8 cellular contexts compared by ENCODE assay signal in the genomic region with DNA sequence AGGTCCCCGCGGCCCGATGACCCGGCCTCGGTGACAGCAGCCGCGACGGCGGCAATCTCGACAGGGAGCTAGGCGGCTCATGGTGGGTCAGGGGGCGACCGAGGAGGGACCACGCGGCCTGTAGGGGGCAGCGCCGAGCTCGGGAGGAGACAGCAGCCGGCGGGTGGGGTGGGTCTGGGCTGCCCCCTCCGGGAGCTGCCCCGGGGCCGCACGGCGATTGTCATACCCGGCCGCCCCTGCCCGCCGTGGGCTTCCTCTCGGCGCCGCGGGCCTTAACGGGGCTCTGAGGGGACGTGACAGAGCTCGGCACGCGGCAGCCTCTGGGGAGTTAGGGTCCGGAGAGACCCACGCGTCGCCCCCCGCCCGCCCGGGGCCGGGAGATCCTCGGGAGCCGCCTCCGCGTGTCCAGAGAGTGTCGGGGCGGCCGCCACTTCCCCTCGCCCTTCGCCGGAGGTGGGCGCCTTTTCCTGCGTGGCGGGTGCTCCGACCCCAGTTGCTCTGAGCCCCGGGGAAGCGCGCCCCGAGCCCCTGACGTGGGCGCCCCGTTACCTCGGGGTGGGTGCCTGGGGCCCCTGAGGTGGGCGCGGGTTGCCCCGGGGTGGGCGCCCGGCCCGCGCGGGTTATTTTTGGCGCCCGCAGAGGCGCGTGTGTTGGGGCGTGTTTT. TPM values are rescaled to one million over a fixed set of nuclear protein-coding genes. Genes with fewer than 3 reads are reported as not detected.
DNase-seq lines count a peak whose midpoint lies in the region; ATAC-seq and TF ChIP-seq lines count a peak whose summit lies in the region.

No MANE protein-coding gene starts in this region.

- no peaks in the 10 kb centered on the region for H3K79me2 ChIP-seq in mesendoderm (ENCODE audit: control insufficient read depth, insufficient read depth, low read length)

- H3K4me1 ChIP-seq in IMR-90 (ENCODE audit: control insufficient read depth, insufficient read depth, low read length) = peaks cover 4% of the 10 kb centered on the region; the same call in 1 of the 2 replicates
- H3K4me1 ChIP-seq in ectodermal cell (ENCODE audit: control insufficient read depth, insufficient read depth, low read length) = peaks cover 3% of the 10 kb centered on the region
- no peaks in the 10 kb centered on the region for H3K4me1 ChIP-seq in mesendoderm (ENCODE audit: control insufficient read depth, low read depth, low read length)

- no peak overlapping the region; the same call in 1 of the 2 replicates for H3K27ac ChIP-seq in IMR-90 (ENCODE audit: insufficient read depth, low read length)
- no peak overlapping the region for H3K27ac ChIP-seq in ectodermal cell (ENCODE audit: insufficient read depth, low read depth, low read length, poor library complexity, severe bottlenecking)
- H3K27ac ChIP-seq in mesendoderm (ENCODE audit: low read depth, low read length) = no peak overlapping the region

- H2BK15ac ChIP-seq in IMR-90 (ENCODE audit: low read depth, low read length) = no peak overlapping the region
- H2BK15ac ChIP-seq in mesendoderm (replicated peaks; ENCODE audit: low read depth) = no peak overlapping the region

- H4K5ac ChIP-seq in IMR-90 (ENCODE audit: low read depth, low read length) = no peak overlapping the region
- no peak overlapping the region for H4K5ac ChIP-seq in mesendoderm (ENCODE audit: low read length)

- peak; percentile 39 for TF ChIP-seq CTCF in IMR-90 (conservative IDR thresholded peaks at IDR 0.05; ENCODE audit: low read depth, low read length)

- H3K14ac ChIP-seq in IMR-90 (replicated peaks; ENCODE audit: low read depth, low read length) = no peak overlapping the region

- no peak overlapping the region for H2AK9ac ChIP-seq in IMR-90 (replicated peaks; ENCODE audit: low read depth, low read length, poor library complexity)

- peaks cover 0 to 4% of the 10 kb centered on the region in 2 experiments; a peak in 1 of 4 replicates for H3K79me1 ChIP-seq in IMR-90 (ENCODE audit: low read depth in 1 of 2, low read length in 2 of 2)
- H3K79me1 ChIP-seq in mesendoderm (ENCODE audit: low read length) = no peaks in the 10 kb centered on the region

- peak overlapping the region; percentile 59 for H3K4me3 ChIP-seq in IMR-90 (ENCODE audit: insufficient read depth, low read depth, low read length)
- peak overlapping the region; percentile 82 for H3K4me3 ChIP-seq in ectodermal cell (ENCODE audit: insufficient read depth, low read depth, low read length)
- peak overlapping the region; percentile 57 for H3K4me3 ChIP-seq in mesendoderm (ENCODE audit: low read length)

- H3K36me3 ChIP-seq in IMR-90 (ENCODE audit: control insufficient read depth, insufficient read depth, low read length) (no peaks in the 10 kb centered on the region), ectodermal cell (ENCODE audit: control insufficient read depth, insufficient read depth, low read length) (no peaks in the 10 kb centered on the region), mesendoderm (ENCODE audit: control insufficient read depth, insufficient read depth, low read length) (no peaks in the 10 kb centered on the region)

- H3K18ac ChIP-seq in IMR-90 (ENCODE audit: low read depth, low read length) (no peak overlapping the region), mesendoderm (ENCODE audit: low read length) (peak overlapping the region; percentile 89)

- H4K20me1 ChIP-seq in IMR-90 (ENCODE audit: insufficient read depth, low read length) = no peaks in the 10 kb centered on the region

- POLR2A ChIA-PET in IMR-90 (lab: Charles Lee; ENCODE audit: unreplicated experiment) = no interaction called here

- H4K91ac ChIP-seq in IMR-90 (ENCODE audit: insufficient read depth, low read depth, low read length) = no peak overlapping the region

- CTCF ChIA-PET in IMR-90 (lab: Yijun Ruan, JAX) = interaction anchor here (0.6 to 1.1 kb wide), 7 partner anchors 13 to 590 kb away, joined by 3 to 7 read pairs (median 3); no protein-coding TSS in a partner anchor

- H2BK120ac ChIP-seq in IMR-90 (ENCODE audit: low read depth, low read length) = no peak overlapping the region
- H2BK120ac ChIP-seq in mesendoderm (ENCODE audit: low read depth, low read length) = no peak overlapping the region

- dilution Hi-C loops in IMR-90 (cut with HindIII; ENCODE audit: low sequenced_read_pairs, unreplicated experiment) = no loop called here

- no peak overlapping the region for H3K56ac ChIP-seq in IMR-90 (ENCODE audit: extremely low read depth, insufficient read depth, low read length)
- H3K56ac ChIP-seq in mesendoderm (ENCODE audit: low read length) = peak overlapping the region; percentile 74

- BruUV-seq in IMR-90 (replicated peaks; lab: Mats Ljungman, UMichigan) = no TSS peak

- ATAC-seq in GM21390 (IDR thresholded peaks at IDR 0.05; ENCODE audit: unreplicated experiment) (peak; percentile 42), IMR-90 (ENCODE audit: low read depth) (peak; percentile 68)

- intact Hi-C loops in IMR-90 (cut with micrococcal nuclease) = loop anchor here (10.0 kb wide), 1 partner anchor 351 kb away; no protein-coding TSS in a partner anchor

- no peaks in the 10 kb centered on the region for H3K9me1 ChIP-seq in IMR-90 (ENCODE audit: insufficient read depth, low read length)

- H3K9me3 ChIP-seq in IMR-90 (ENCODE audit: control insufficient read depth, insufficient read depth, low read length) (no peaks in the 10 kb centered on the region), ectodermal cell (ENCODE audit: control insufficient read depth, low read length) (no peaks in the 10 kb centered on the region)

- in situ Hi-C loops in IMR-90 (cut with MboI; ENCODE audit: low sequenced_read_pairs) = loop anchor here (25.0 kb wide), 1 partner anchor 597 kb away; no protein-coding TSS in a partner anchor

- H3K4ac ChIP-seq in IMR-90 (ENCODE audit: low read depth, low read length) = no peak overlapping the region
- no peak overlapping the region for H3K4ac ChIP-seq in mesendoderm (ENCODE audit: low read depth, low read length)

- H4K8ac ChIP-seq in IMR-90 (ENCODE audit: low read depth in 2 of 2, low read length in 2 of 2) = no peak overlapping the region
- H4K8ac ChIP-seq in mesendoderm (ENCODE audit: low read depth, low read length) = no peak overlapping the region

- H2BK5ac ChIP-seq in IMR-90 (ENCODE audit: low read depth, low read length, poor library complexity, severe bottlenecking) = no peak overlapping the region
- no peak overlapping the region for H2BK5ac ChIP-seq in mesendoderm (ENCODE audit: low read length)

- no peak for TF ChIP-seq POLR2A in IMR-90 (IDR thresholded peaks at IDR 0.05; ENCODE audit: low read depth, low read length)

- no peak overlapping the region for H3K9ac ChIP-seq in IMR-90 (ENCODE audit: low read depth, low read length)
- H3K9ac ChIP-seq in mesendoderm (ENCODE audit: low read length) = peak overlapping the region; percentile 63

- TF ChIP-seq RAD21 in IMR-90 (IDR thresholded peaks at IDR 0.05; ENCODE audit: low read length) = peak; percentile 23; the same call in 1 of the 2 replicates

- H3K27me3 ChIP-seq in IMR-90 (ENCODE audit: control insufficient read depth, insufficient read depth, low read length) = peaks cover 4% of the 10 kb centered on the region
- H3K27me3 ChIP-seq in ectodermal cell (ENCODE audit: control insufficient read depth, insufficient read depth, low read length, poor library complexity, severe bottlenecking) = no peaks in the 10 kb centered on the region
- H3K27me3 ChIP-seq in mesendoderm (ENCODE audit: insufficient read depth, low read length, poor library complexity) = peaks cover 4% of the 10 kb centered on the region

- DNase-seq in CMK (ENCODE audit: low read depth) (peak; percentile 47), IMR-90 (peak; percentile 6), mesendoderm (peak; percentile 78), GF-D8 (lab: John Stamatoyannopoulos, UW) (no peak)
- DNase-seq in activated CD4-positive, alpha-beta T cell treated with anti-CD3 and anti-CD28 coated beads, Interleukin-2, amount 50 U/mL, for 1 hour = peak; percentile 73
- peak; percentile 70 for DNase-seq in stimulated activated CD8-positive, alpha-beta memory T cell treated with anti-CD3 and anti-CD28 coated beads, Interleukin-4, amount 100 ng/mL, for 24 hours (ENCODE audit: low read depth)

- H3K23ac ChIP-seq in IMR-90 (ENCODE audit: low read depth, low read length) = no peak overlapping the region
- no peak overlapping the region for H3K23ac ChIP-seq in mesendoderm (ENCODE audit: low read length)

- 8% methylated on average over 22 of the region's 81 CpGs; no CpG with 5 or more reads in 1 of the 2 experiments for WGBS in IMR-90 (ENCODE audit: extremely low coverage in 2 of 2, insufficient read length in 1 of 2), 2 experiments
- WGBS in ectodermal cell, 2 experiments = 1% methylated on average over 81 of the region's 81 CpGs
- WGBS in mesendoderm (ENCODE audit: extremely low coverage, insufficient coverage, low lambda C conversion rate) = no CpG with 5 or more reads among the region's 81 CpGs

- H2AFZ ChIP-seq in IMR-90 (replicated peaks; ENCODE audit: low read length, poor library complexity) = peak overlapping the region; percentile 91

- H2AK5ac ChIP-seq in IMR-90 (ENCODE audit: low read depth, low read length) (no peak overlapping the region), mesendoderm (ENCODE audit: low read length) (no peak overlapping the region)

- peak overlapping the region; percentile 42; the same call in 1 of the 2 replicates for H3K4me2 ChIP-seq in IMR-90 (ENCODE audit: low read depth, low read length)
- peak overlapping the region; percentile 61 for H3K4me2 ChIP-seq in mesendoderm (ENCODE audit: low read length)

- no peak overlapping the region for H2BK20ac ChIP-seq in IMR-90 (ENCODE audit: low read depth, low read length)

TF ChIP-seq in IMR-90, 13 proteins besides CTCF, POLR2A, EP300 and RAD21 (continues in another document):
- no peak for TF ChIP-seq SMC3 (IDR thresholded peaks at IDR 0.05; ENCODE audit: low read depth, low read length)
- TF ChIP-seq CHD1 (IDR thresholded peaks at IDR 0.05; ENCODE audit: low read depth, low read length) = no peak
- TF ChIP-seq RFX5 (IDR thresholded peaks at IDR 0.05; ENCODE audit: low read depth, low read length) = no peak
- TF ChIP-seq MXI1 (IDR thresholded peaks at IDR 0.05; ENCODE audit: borderline replicate concordance, low read depth, low read length) = no peak
- TF ChIP-seq FOS (IDR thresholded peaks at IDR 0.05; ENCODE audit: low read depth, low read length) = no peak
- TF ChIP-seq NFE2L2 (IDR thresholded peaks at IDR 0.05; ENCODE audit: low read depth, low read length) = no peak
- TF ChIP-seq RCOR1 (IDR thresholded peaks at IDR 0.05; ENCODE audit: insufficient replicate concordance, low read length) = no peak

RNA-seq across cellular contexts. Expression of gene PLCL2, which starts 0.5 kb away (rescaled TPM):
- 3.8 and 4.2 TPM in 2 replicates for total RNA-seq in IMR-90 (2012; rRNA removed)
- polyA plus RNA-seq in IMR-90 (2012; rRNA removed) = 0.79 and 0.92 TPM in 2 replicates
- 0.22 and 0.92 TPM in 2 replicates for polyA plus RNA-seq in IMR-90 (2012; cell fraction: cytosol; rRNA removed)
- 0.12 and 0.58 TPM in 2 replicates for polyA plus RNA-seq in IMR-90 (2012; cell fraction: nucleus; rRNA removed; ENCODE audit: low replicate concordance)
- 14.9 TPM for polyA plus RNA-seq in ectodermal cell (2013, experiment 1 of 4)
- polyA plus RNA-seq in ectodermal cell (2013, experiment 2 of 4) = 16.5 TPM
- polyA plus RNA-seq in ectodermal cell (2013, experiment 3 of 4) = 12.7 TPM
- 13.9 TPM for polyA plus RNA-seq in ectodermal cell (2013, experiment 4 of 4)
- 0.95 TPM for polyA plus RNA-seq in mesendoderm (2013, experiment 1 of 2)
- 0.91 TPM for polyA plus RNA-seq in mesendoderm (2013, experiment 2 of 2)
